ENCODE assay signal across 9 cellular contexts in genomic region chr19:18433039-18433691, GRCh38. TPM values are rescaled to one million over a fixed set of nuclear protein-coding genes. Genes with fewer than 3 reads are reported as not detected.
DNase-seq lines count a peak whose midpoint lies in the region; ATAC-seq and TF ChIP-seq lines count a peak whose summit lies in the region.
"Had no signal": no experiment of that assay in that cellular context is flagged by ENCODE, and none has a peak within 500 bp of the region (broad histone marks: within the 10 kb centered on the region; RNA-seq: fewer than 3 reads in every experiment).

No MANE protein-coding gene starts in this region.

- H3K4me3 ChIP-seq in WERI-Rb-1 (ENCODE audit: low read depth, low read length) = peak overlapping the region; percentile 35
- H3K4me3 ChIP-seq in iPS DF 6.9 (ENCODE audit: low read length) = peak overlapping the region; percentile 30; the same call in 1 of the 2 replicates
- peak overlapping the region; percentile 45 to 55 (median 54) for H3K4me3 ChIP-seq in stomach

- no peaks in the 10 kb centered on the region for H3K27me3 Mint-ChIP-seq in activated CD8-positive, alpha-beta T cell treated with anti-CD3 and anti-CD28 coated beads for 36 hours
- no peaks in the 10 kb centered on the region for H3K27me3 Mint-ChIP-seq in activated CD8-positive, alpha-beta T cell treated with anti-CD3 and anti-CD28 coated beads, Interleukin-2, amount 10 ng/mL, durations not matched to agents 7 days and 5 days (ENCODE audit: low read depth)

- peaks cover 12% of the 10 kb centered on the region for H3K4me1 ChIP-seq in iPS DF 6.9 (ENCODE audit: control insufficient read depth, insufficient read depth, low read length)
- H3K4me1 ChIP-seq in stomach = peaks cover 41 to 78% (median 63%) of the 10 kb centered on the region in 4 donors

- peak overlapping the region; percentile 47 for H3K4me3 Mint-ChIP-seq in activated CD8-positive, alpha-beta T cell treated with anti-CD3 and anti-CD28 coated beads for 36 hours
- H3K4me3 Mint-ChIP-seq in activated CD8-positive, alpha-beta T cell treated with anti-CD3 and anti-CD28 coated beads, Interleukin-2, amount 10 ng/mL, durations not matched to agents 7 days and 5 days = no peak overlapping the region

- H3K27ac ChIP-seq in WERI-Rb-1 (peak overlapping the region; percentile 86), iPS DF 6.9 (ENCODE audit: low read length) (no peak overlapping the region), stomach (peak overlapping the region; percentile 33 to 79 (median 70))

- H3K36me3 ChIP-seq in WERI-Rb-1 (peaks cover 42% of the 10 kb centered on the region), iPS DF 6.9 (ENCODE audit: control insufficient read depth, insufficient read depth, low read length) (peaks cover 5% of the 10 kb centered on the region; the same call in 1 of the 2 replicates), stomach (peaks cover 0 to 22% (median 8%) of the 10 kb centered on the region in 4 donors)

- no peak for TF ChIP-seq POLR2A in stomach (IDR thresholded peaks at IDR 0.05)

- DNase-seq in activated CD8-positive, alpha-beta T cell treated with anti-CD3 and anti-CD28 coated beads for 36 hours = peak; percentile 52
- DNase-seq in activated CD8-positive, alpha-beta T cell treated with anti-CD3 and anti-CD28 coated beads, Interleukin-2, amount 10 ng/mL, durations not matched to agents 7 days and 5 days = no peak
- DNase-seq in WERI-Rb-1 = peak; percentile 53
- DNase-seq in iPS DF 6.9 (ENCODE audit: low read depth, low spot score) = no peak
- DNase-seq in stomach = no peak
- DNase-seq in left lobe of liver (ENCODE audit: low spot score) = no peak

- no peak overlapping the region for H3K27ac Mint-ChIP-seq in activated CD8-positive, alpha-beta T cell treated with anti-CD3 and anti-CD28 coated beads for 36 hours
- H3K27ac Mint-ChIP-seq in activated CD8-positive, alpha-beta T cell treated with anti-CD3 and anti-CD28 coated beads, Interleukin-2, amount 10 ng/mL, durations not matched to agents 7 days and 5 days = no peak overlapping the region

- no peak for TF ChIP-seq CTCF in activated CD8-positive, alpha-beta T cell treated with anti-CD3 and anti-CD28 coated beads for 36 hours (IDR thresholded peaks at IDR 0.05)
- no peak for TF ChIP-seq CTCF in WERI-Rb-1 (IDR thresholded peaks at IDR 0.05; ENCODE audit: low read depth, low read length)
- no peak for TF ChIP-seq CTCF in stomach (IDR thresholded peaks at IDR 0.05)

- H3K9me3 ChIP-seq in WERI-Rb-1 (ENCODE audit: severe bottlenecking) (no peaks in the 10 kb centered on the region), iPS DF 6.9 (ENCODE audit: control insufficient read depth, insufficient read depth, low read length) (no peaks in the 10 kb centered on the region), stomach (no peaks in the 10 kb centered on the region)

- no peaks in the 10 kb centered on the region for H3K27me3 ChIP-seq in WERI-Rb-1 (ENCODE audit: insufficient read depth, low read depth, severe bottlenecking)
- no peaks in the 10 kb centered on the region for H3K27me3 ChIP-seq in iPS DF 6.9 (ENCODE audit: control insufficient read depth, insufficient read depth, low read length)
- H3K27me3 ChIP-seq in stomach = peaks cover 0 to 32% (median 0%) of the 10 kb centered on the region in 3 donors

- ATAC-seq in activated CD8-positive, alpha-beta T cell treated with anti-CD3 and anti-CD28 coated beads for 36 hours = no peak
- ATAC-seq in activated CD8-positive, alpha-beta T cell treated with anti-CD3 and anti-CD28 coated beads, Interleukin-2, amount 10 ng/mL, durations not matched to agents 7 days and 5 days = no peak
- ATAC-seq in left lobe of liver (no peak), GM18502 (IDR thresholded peaks at IDR 0.05; ENCODE audit: poor library complexity, unreplicated experiment) (no peak), HG02840 (IDR thresholded peaks at IDR 0.05; ENCODE audit: low FRiP score, unreplicated experiment) (no peak)

- CTCF ChIA-PET in activated CD8-positive, alpha-beta T cell treated with anti-CD3 and anti-CD28 coated beads for 36 hours (lab: Charles Lee) = no interaction called here
- CTCF ChIA-PET in activated CD8-positive, alpha-beta T cell treated with anti-CD3 and anti-CD28 coated beads, Interleukin-2, amount 10 ng/mL, durations not matched to agents 7 days and 5 days (lab: Charles Lee) = interaction anchor here (1.0 to 1.4 kb wide), 3 partner anchors 45 to 155 kb away, joined by 3 to 4 read pairs (median 3); no protein-coding TSS in a partner anchor

- H3K4me1 Mint-ChIP-seq in activated CD8-positive, alpha-beta T cell treated with anti-CD3 and anti-CD28 coated beads for 36 hours (ENCODE audit: low read depth) = peaks cover 20% of the 10 kb centered on the region
- peaks cover 58% of the 10 kb centered on the region for H3K4me1 Mint-ChIP-seq in activated CD8-positive, alpha-beta T cell treated with anti-CD3 and anti-CD28 coated beads, Interleukin-2, amount 10 ng/mL, durations not matched to agents 7 days and 5 days (ENCODE audit: low read depth)

- WGBS in iPS DF 6.9 (ENCODE audit: insufficient coverage, insufficient read length) = no CpG with 5 or more reads among the region's 56 CpGs
- 8 to 34% (median 15%) methylated on average over 10 to 56 of the region's 56 CpGs for whole genome bisulfite sequencing in stomach, 5 donors

- H3K36me3 Mint-ChIP-seq in activated CD8-positive, alpha-beta T cell treated with anti-CD3 and anti-CD28 coated beads for 36 hours (ENCODE audit: low read depth) = peaks cover 16% of the 10 kb centered on the region
- peaks cover 27% of the 10 kb centered on the region for H3K36me3 Mint-ChIP-seq in activated CD8-positive, alpha-beta T cell treated with anti-CD3 and anti-CD28 coated beads, Interleukin-2, amount 10 ng/mL, durations not matched to agents 7 days and 5 days (ENCODE audit: low read depth)

- H3K9me3 Mint-ChIP-seq in activated CD8-positive, alpha-beta T cell treated with anti-CD3 and anti-CD28 coated beads for 36 hours = no peaks in the 10 kb centered on the region
- no peaks in the 10 kb centered on the region for H3K9me3 Mint-ChIP-seq in activated CD8-positive, alpha-beta T cell treated with anti-CD3 and anti-CD28 coated beads, Interleukin-2, amount 10 ng/mL, durations not matched to agents 7 days and 5 days (ENCODE audit: insufficient read depth)

- POLR2A ChIA-PET in activated CD8-positive, alpha-beta T cell treated with anti-CD3 and anti-CD28 coated beads for 36 hours (lab: Charles Lee) = interaction anchor here (1.0 to 6.8 kb wide), 2 partner anchors 13 to 87 kb away, joined by 3 to 81 read pairs; partner anchors contain the start of gene SSBP4
- POLR2A ChIA-PET in activated CD8-positive, alpha-beta T cell treated with anti-CD3 and anti-CD28 coated beads, Interleukin-2, amount 10 ng/mL, durations not matched to agents 7 days and 5 days (lab: Charles Lee) = no interaction called here

- intact Hi-C loops in activated CD8-positive, alpha-beta T cell treated with anti-CD3 and anti-CD28 coated beads for 36 hours (cut with micrococcal nuclease) = no loop called here
- intact Hi-C loops in stomach (cut with DNase I; ENCODE audit: low total_unique reads) = no loop called here

- TF ChIP-seq EP300 in stomach (IDR thresholded peaks at IDR 0.05) = no peak

RNA-seq across cellular contexts. Expression of gene ISYNA1, which starts 4.8 kb away (rescaled TPM):
- total RNA-seq in activated CD8-positive, alpha-beta T cell treated with anti-CD3 and anti-CD28 coated beads for 36 hours = 10 to 100 TPM; 48.6 to 54.9 TPM
- 10 to 100 TPM; 26.7 to 33.5 TPM for total RNA-seq in activated CD8-positive, alpha-beta T cell treated with anti-CD3 and anti-CD28 coated beads, Interleukin-2, amount 10 ng/mL, durations not matched to agents 7 days and 5 days
- total RNA-seq in stomach = 10 to 100 TPM in 4 of 5 donors, 1 to 10 TPM in 1; 7.8 to 47.3 (median 15.8) TPM
- 10 to 100 TPM in 2 of 3 donors, 1 to 10 TPM in 1; 9.5 to 39.7 (median 15.0) TPM for polyA plus RNA-seq in stomach
- 10.2 TPM for total RNA-seq in left lobe of liver

RNA-seq across cellular contexts. Expression of gene SSBP4, which starts 14.0 kb away (rescaled TPM):
- total RNA-seq in activated CD8-positive, alpha-beta T cell treated with anti-CD3 and anti-CD28 coated beads for 36 hours = 100 to 1,000 TPM in 1 of 2 experiments, 10 to 100 TPM in 1; 98.2 to 102 TPM
- total RNA-seq in activated CD8-positive, alpha-beta T cell treated with anti-CD3 and anti-CD28 coated beads, Interleukin-2, amount 10 ng/mL, durations not matched to agents 7 days and 5 days = 100 to 1,000 TPM; 198 to 204 TPM
- total RNA-seq in stomach (100 to 1,000 TPM in 1 of 5 donors, 10 to 100 TPM in 4; 22.8 to 253 (median 39.7) TPM), left lobe of liver (18.4 TPM)
- 10 to 100 TPM; 49.9 to 77.6 (median 54.4) TPM for polyA plus RNA-seq in stomach

RNA-seq across cellular contexts. Expression of gene LRRC25, which starts 35.7 kb away (rescaled TPM):
- not detected for total RNA-seq in activated CD8-positive, alpha-beta T cell treated with anti-CD3 and anti-CD28 coated beads for 36 hours
- under 1 TPM; 0.53 to 0.68 TPM for total RNA-seq in activated CD8-positive, alpha-beta T cell treated with anti-CD3 and anti-CD28 coated beads, Interleukin-2, amount 10 ng/mL, durations not matched to agents 7 days and 5 days
- total RNA-seq in stomach (10 to 100 TPM in 1 of 5 donors, 1 to 10 TPM in 2, not detected in 2; 2.9 to 11.2 (median 7.2) TPM), left lobe of liver (2.2 TPM)
- 1 to 10 TPM in 2 of 3 donors, under 1 TPM in 1; 0.98 to 2.4 (median 1.7) TPM for polyA plus RNA-seq in stomach
- total RNA-seq: activated CD8-positive, alpha-beta memory T cell treated with anti-CD3 and anti-CD28 coated beads for 36 hours had no signal

RNA-seq across cellular contexts. Expression of gene GDF15, which starts 47.2 kb away (rescaled TPM):
- total RNA-seq in activated CD8-positive, alpha-beta T cell treated with anti-CD3 and anti-CD28 coated beads for 36 hours = not detected
- not detected for total RNA-seq in activated CD8-positive, alpha-beta T cell treated with anti-CD3 and anti-CD28 coated beads, Interleukin-2, amount 10 ng/mL, durations not matched to agents 7 days and 5 days
- total RNA-seq in stomach (100 to 1,000 TPM in 1 of 5 donors, 10 to 100 TPM in 4; 17.3 to 102 (median 46.9) TPM), left lobe of liver (3.2 TPM)
- polyA plus RNA-seq in stomach = 100 to 1,000 TPM in 1 of 3 donors, 10 to 100 TPM in 2; 14.2 to 134 (median 44.5) TPM
- total RNA-seq: activated CD8-positive, alpha-beta memory T cell treated with anti-CD3 and anti-CD28 coated beads for 36 hours had no signal

Comparison
In these comparisons a context has a peak if more than half of its experiments do, and no peak if none do; other contexts are left out.
1. DNase-seq: peak in activated CD8-positive, alpha-beta T cell treated with anti-CD3 and anti-CD28 coated beads for 36 hours (single experiment) and WERI-Rb-1 (single experiment); none in activated CD8-positive, alpha-beta T cell treated with anti-CD3 and anti-CD28 coated beads, Interleukin-2, amount 10 ng/mL, durations not matched to agents 7 days and 5 days (single experiment), iPS DF 6.9 (single experiment), stomach (single experiment) and left lobe of liver (single experiment).
2. Peak in every context shown above with its lines, with median percentiles within 50 percentile points of each other: H3K4me3 ChIP-seq.